ENCODE assay signal across 24 cellular contexts in genomic region chr5:139110526-139111168, GRCh38.
DNase-seq lines count a peak whose midpoint lies in the region; TF ChIP-seq lines count a peak whose summit lies in the region.
"Had no signal": no experiment of that assay in that cellular context is flagged by ENCODE, and none has a peak within 500 bp of the region (broad histone marks: within the 10 kb centered on the region; RNA-seq: fewer than 3 reads in every experiment).

No MANE protein-coding gene starts in this region.

- TF ChIP-seq CTCF in dorsolateral prefrontal cortex (IDR thresholded peaks at IDR 0.05 in 54 of 56, conservative IDR thresholded peaks at IDR 0.05 in 2 of 56; ENCODE audit: low read depth in 1 of 56, partially characterized antibody in 56 of 56), result no peak

- no peaks in the 10 kb centered on the region for H3K27me3 ChIP-seq in dorsolateral prefrontal cortex
- H3K27me3 ChIP-seq: body of pancreas, right lobe of liver, upper lobe of right lung had no signal

- peak overlapping the region; percentile 5 to 95 (median 84) for H3K27ac ChIP-seq in dorsolateral prefrontal cortex
- H3K27ac ChIP-seq: body of pancreas, C4-2B, lower lobe of right lung, right lobe of liver, upper lobe of right lung, VCaP had no signal

- H3K4me3 ChIP-seq in dorsolateral prefrontal cortex, result peak overlapping the region in 1 of 59 donors; percentile 10
- H3K4me3 ChIP-seq: body of pancreas, lower lobe of right lung, right lobe of liver, upper lobe of right lung had no signal

- intact Hi-C loops in dorsolateral prefrontal cortex (cut with DNase I), result loop anchor here in 1 of 2 donors (10.0 kb wide), 1 partner anchor 84 kb away; the partner anchor contains the start of gene SIL1

- DNase-seq in NCI-H748 (lab: John Stamatoyannopoulos, UW; ENCODE audit: unreplicated experiment), result peak; percentile 24
- no peak for DNase-seq in NCI-H748 treated with DMSO at 0.1 percent for 48 hours (lab: John Stamatoyannopoulos, UW)
- peak; percentile 60 to 91 for DNase-seq in NCI-H446 (lab: John Stamatoyannopoulos, UW)
- peak in 5 of 10 donors; percentile 26 to 66 (median 65) for DNase-seq in dorsolateral prefrontal cortex
- DNase-seq in pons (ENCODE audit: low spot score), result peak; percentile 86
- no peak for DNase-seq in mesenteric fat pad (ENCODE audit: low spot score)
- DNase-seq in A172 (ENCODE audit: low spot score), result no peak
- DNase-seq in SW480 (ENCODE audit: low spot score), result no peak
- DNase-seq: activated CD4-positive, alpha-beta T cell treated with anti-CD3 and anti-CD28 coated beads for 48 hours; activated gamma-delta T cell treated with Interleukin-2 at 50 U/mL for 16 hours; activated T-cell treated with anti-CD3 and anti-CD28 coated beads, Interleukin-2, amount 50 U/mL, for 1 hour; body of pancreas; Calu3; EL; islet precursor cell; KBM-7; lower lobe of right lung; NCI-H2029 treated with DMSO at 0.1 percent for 48 hours; NCI-H526 treated with DMSO at 0.1 percent for 48 hours; right lobe of liver; stimulated activated CD4-positive, alpha-beta T cell treated with anti-CD3 and anti-CD28 coated beads, Interleukin-2, amount 100 ng/mL, for 48 hours; upper lobe of right lung had no signal

Comparison
In these comparisons a context has a peak if more than half of its experiments do, and no peak if none do; other contexts are left out.
1. DNase-seq: peak in NCI-H748 (single experiment), NCI-H446 (2 of 2) and pons (single experiment); none in NCI-H748 treated with DMSO at 0.1 percent for 48 hours (single experiment), mesenteric fat pad (single experiment), A172 (single experiment) and SW480 (single experiment).